ENCODE assay signal across 12 cellular contexts in the genomic region with DNA sequence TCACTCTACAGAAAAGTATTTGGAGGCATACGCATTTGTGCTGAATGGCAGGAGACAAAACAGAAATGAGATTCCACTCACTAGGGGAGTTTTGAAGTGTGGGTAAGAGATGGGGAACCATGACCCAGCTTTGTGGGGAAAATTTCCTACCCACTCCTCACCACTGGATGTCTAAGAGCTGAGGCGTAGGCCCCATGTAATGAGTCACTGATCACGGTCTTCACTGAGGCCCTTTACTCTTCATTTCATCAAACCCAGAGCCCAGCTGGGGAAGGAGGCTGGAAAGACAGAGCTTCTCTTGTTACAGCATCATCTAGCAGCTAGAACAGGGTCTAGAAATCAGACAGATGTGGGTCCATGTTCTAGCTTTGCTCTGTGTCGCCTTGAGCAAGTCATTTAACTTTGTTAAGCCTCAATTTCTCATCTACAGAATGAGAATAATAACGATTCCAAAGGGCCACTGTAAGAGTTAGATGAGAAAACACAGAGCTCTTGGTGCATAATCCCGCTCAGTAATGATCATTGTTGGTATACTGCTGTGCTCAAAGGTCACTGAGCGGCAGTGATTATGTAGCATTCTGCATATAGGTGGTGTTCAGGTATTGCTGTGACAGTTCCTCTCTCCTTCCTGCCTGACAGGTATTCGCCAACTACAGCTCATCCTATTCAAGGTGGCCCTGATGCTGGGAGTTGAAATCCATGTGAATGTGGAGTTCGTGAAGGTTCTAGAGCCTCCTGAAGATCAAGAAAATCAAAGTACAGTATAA.
DNase-seq lines count a peak whose midpoint lies in the region; ATAC-seq and TF ChIP-seq lines count a peak whose summit lies in the region.
"Had no signal": no experiment of that assay in that cellular context is flagged by ENCODE, and none has a peak within 500 bp of the region (broad histone marks: within the 10 kb centered on the region; RNA-seq: fewer than 3 reads in every experiment).

No MANE protein-coding gene starts in this region.

- TF ChIP-seq CTCF in GM12864 (IDR thresholded peaks at IDR 0.05; ENCODE audit: low read depth, low read length, missing control alignments) = no peak

- no peak overlapping the region for H3K4me3 ChIP-seq in GM12864 (ENCODE audit: low read depth, low read length)
- H3K4me3 ChIP-seq: lower lobe of right lung, skin epidermis had no signal

- H3K27ac ChIP-seq in epithelial cell of prostate = peak overlapping the region; percentile 39
- H3K27ac ChIP-seq: lower lobe of right lung had no signal

- DNase-seq in GM12864 (ENCODE audit: low read depth) (peak; percentile 24), RPMI7951 (ENCODE audit: low read depth) (peak; percentile 77), epithelial cell of prostate (ENCODE audit: low read depth, low spot score) (no peak), H4 (ENCODE audit: low spot score) (no peak), pons (ENCODE audit: low spot score) (no peak)
- peak; percentile 45 for DNase-seq in stimulated activated CD4-positive, alpha-beta T cell treated with anti-CD3 and anti-CD28 coated beads, Interleukin-2, amount 100 ng/mL, for 48 hours
- DNase-seq: GDM1, lower lobe of right lung, NCI-H510A treated with DMSO at 0.1 percent for 48 hours had no signal

- ATAC-seq in GM18502 (IDR thresholded peaks at IDR 0.05; ENCODE audit: poor library complexity, unreplicated experiment) = no peak
- ATAC-seq in GM19324 (IDR thresholded peaks at IDR 0.05; ENCODE audit: low FRiP score, unreplicated experiment) = no peak

Comparison
In these comparisons a context has a peak if more than half of its experiments do, and no peak if none do; other contexts are left out.
1. DNase-seq: peak in GM12864 (single experiment), RPMI7951 (single experiment) and stimulated activated CD4-positive, alpha-beta T cell treated with anti-CD3 and anti-CD28 coated beads, Interleukin-2, amount 100 ng/mL, for 48 hours (2 of 2); none in epithelial cell of prostate (single experiment), H4 (single experiment) and pons (single experiment).